Comparison of ENCODE assay signal across 8 cellular contexts in the genomic region with DNA sequence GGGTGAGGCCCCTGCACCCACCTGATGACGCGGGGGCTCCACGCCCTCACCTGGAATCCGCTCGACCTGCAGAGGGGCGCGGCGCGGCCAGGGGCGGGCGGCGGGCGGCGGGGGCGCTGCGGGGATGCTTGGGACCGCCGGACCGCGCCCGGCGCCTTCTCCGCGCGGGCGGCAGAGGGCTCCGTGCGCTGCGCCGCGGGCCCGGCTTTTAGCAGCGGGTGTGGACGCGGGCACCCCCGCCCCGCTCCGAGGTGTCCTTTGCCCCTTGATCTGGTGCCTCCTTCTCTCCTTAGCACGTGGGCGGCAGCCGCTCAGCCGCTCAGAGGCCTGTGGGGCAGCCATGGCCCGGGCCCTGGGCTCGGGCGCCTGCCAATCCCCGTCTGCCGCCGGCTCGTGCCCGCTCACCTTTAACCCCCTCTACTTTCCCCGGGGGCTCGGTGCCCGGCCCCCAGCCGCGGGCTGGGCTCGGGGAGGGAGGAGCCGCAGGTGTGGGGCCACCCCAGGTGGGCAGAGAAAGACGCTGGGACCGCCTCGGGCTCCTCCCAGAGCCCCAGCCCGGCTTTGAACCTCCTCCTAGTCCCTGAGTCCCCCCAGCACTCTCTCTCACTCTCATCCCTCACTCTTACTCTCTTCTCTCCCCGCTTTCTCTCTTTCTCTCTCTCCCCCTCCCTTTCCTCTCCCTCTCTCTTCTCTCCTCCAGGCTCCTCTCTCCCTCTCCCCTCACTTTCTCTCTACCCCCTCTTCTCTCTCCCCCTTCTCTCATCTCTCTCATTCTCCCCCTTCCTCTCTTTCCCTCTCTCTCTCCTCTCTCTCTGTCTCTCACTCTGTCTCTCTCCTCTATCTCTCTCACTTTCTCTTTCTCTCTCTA. TPM values are rescaled to one million over a fixed set of nuclear protein-coding genes. Genes with fewer than 3 reads are reported as not detected.
A peak's percentile ranks its signal among the peaks of the same experiment; 100 is the strongest.
DNase-seq lines count a peak whose midpoint lies in the region; ATAC-seq lines count a peak whose summit lies in the region.

No MANE protein-coding gene starts in this region.

- peak overlapping the region; percentile 36 to 79 (median 41) for H3K4me3 Mint-ChIP-seq in T-cell
- H3K4me3 Mint-ChIP-seq in naive thymus-derived CD8-positive, alpha-beta T cell = peak overlapping the region; percentile 46 to 82 (median 66)

- DNase-seq in NCI-H748 (lab: John Stamatoyannopoulos, UW; ENCODE audit: unreplicated experiment) (peak; percentile 68), NCI-H748 treated with DMSO at 0.1 percent for 48 hours (lab: John Stamatoyannopoulos, UW) (no peak), T-cell (peak in 14 of 34 experiments; percentile 11 to 36 (median 24)), KBM-7 (no peak), posterior cingulate gyrus (no peak), inferior parietal cortex (ENCODE audit: extremely low spot score) (no peak)
- DNase-seq in effector CD8-positive, alpha-beta T cell (lab: John Stamatoyannopoulos, UW) = peak; percentile 6
- DNase-seq in naive thymus-derived CD8-positive, alpha-beta T cell = peak in 7 of 10 donors; percentile 16 to 41 (median 30)

- in situ Hi-C loops in KBM-7 (cut with MboI; ENCODE audit: low pct_unique_long_range_greater_than_20kb, low sequenced_read_pairs) = no loop called here

- POLR2A ChIA-PET in T-cell (lab: Charles Lee) = no interaction called here
- POLR2A ChIA-PET in naive thymus-derived CD8-positive, alpha-beta T cell (lab: Charles Lee) = interaction anchor here (0.7 kb wide), 1 partner anchor 42 kb away, joined by 7 read pairs; no protein-coding TSS in a partner anchor

- ATAC-seq in T-cell (replicated peaks in 1 of 4) = peak; percentile 79 to 90 (median 86)
- ATAC-seq in naive thymus-derived CD8-positive, alpha-beta T cell = peak; percentile 87 to 94

- peaks cover 0 to 20% (median 11%) of the 10 kb centered on the region in 3 donors for H3K4me1 Mint-ChIP-seq in T-cell
- H3K4me1 Mint-ChIP-seq in naive thymus-derived CD8-positive, alpha-beta T cell = peaks cover 11 to 20% (median 12%) of the 10 kb centered on the region in 4 donors

- H3K27me3 Mint-ChIP-seq in T-cell = peaks cover 50 to 62% of the 10 kb centered on the region in 2 donors
- H3K27me3 Mint-ChIP-seq in naive thymus-derived CD8-positive, alpha-beta T cell = peaks cover 23 to 74% (median 49%) of the 10 kb centered on the region in 5 donors

- H3K9me3 Mint-ChIP-seq in T-cell = no peaks in the 10 kb centered on the region
- H3K9me3 Mint-ChIP-seq in naive thymus-derived CD8-positive, alpha-beta T cell = peaks cover 0 to under 1% (median 0%) of the 10 kb centered on the region in 9 donors

- intact Hi-C loops in posterior cingulate gyrus (cut with DNase I) = no loop called here

- no peak overlapping the region for H3K27ac Mint-ChIP-seq in T-cell
- peak overlapping the region in 1 of 10 donors; percentile 66 for H3K27ac Mint-ChIP-seq in naive thymus-derived CD8-positive, alpha-beta T cell

- CTCF ChIA-PET in T-cell (lab: Charles Lee) = no interaction called here

- no peaks in the 10 kb centered on the region for H3K36me3 Mint-ChIP-seq in T-cell
- peaks cover 0 to 4% (median 0%) of the 10 kb centered on the region in 3 donors for H3K36me3 Mint-ChIP-seq in naive thymus-derived CD8-positive, alpha-beta T cell

RNA-seq across cellular contexts. Expression of gene VPS37D, which starts 19.7 kb away (rescaled TPM):
- total RNA-seq in T-cell = 1 to 10 TPM in 1 of 5 donors, under 1 TPM in 4; 0.36 to 1.1 (median 0.57) TPM
- 1 to 10 TPM in 1 of 2 experiments, under 1 TPM in 1; 0.63 to 1.0 TPM for total RNA-seq in naive thymus-derived CD8-positive, alpha-beta T cell
- polyA plus RNA-seq in naive thymus-derived CD8-positive, alpha-beta T cell = under 1 TPM in 2 of 3 donors, not detected in 1; 0.14 to 0.30 TPM

RNA-seq across cellular contexts. Expression of gene MLXIPL, which starts 23.6 kb away (rescaled TPM):
- total RNA-seq in T-cell = under 1 TPM in 3 of 5 donors, not detected in 2; 0.30 to 0.95 (median 0.58) TPM
- not detected for total RNA-seq in naive thymus-derived CD8-positive, alpha-beta T cell
- not detected for polyA plus RNA-seq in naive thymus-derived CD8-positive, alpha-beta T cell

RNA-seq across cellular contexts. Expression of gene DNAJC30, which starts 35.3 kb away (rescaled TPM):
- 10 to 100 TPM in 4 of 5 donors, 1 to 10 TPM in 1; 9.1 to 16.4 (median 14.7) TPM for total RNA-seq in T-cell
- total RNA-seq in naive thymus-derived CD8-positive, alpha-beta T cell = 10 to 100 TPM; 22.1 to 23.7 TPM
- polyA plus RNA-seq in naive thymus-derived CD8-positive, alpha-beta T cell = 10 to 100 TPM; 10.1 to 13.3 (median 11.9) TPM

RNA-seq across cellular contexts. Expression of gene BUD23, which starts 35.4 kb away (rescaled TPM):
- 10 to 100 TPM; 66.9 to 90.0 (median 71.2) TPM for total RNA-seq in T-cell
- total RNA-seq in naive thymus-derived CD8-positive, alpha-beta T cell = 10 to 100 TPM; 67.2 to 69.7 TPM
- 100 to 1,000 TPM; 123 to 139 (median 136) TPM for polyA plus RNA-seq in naive thymus-derived CD8-positive, alpha-beta T cell

Comparison
In these comparisons a context has a peak if more than half of its experiments do, and no peak if none do; other contexts are left out.
1. DNase-seq: peak in NCI-H748 (single experiment), effector CD8-positive, alpha-beta T cell (single experiment) and naive thymus-derived CD8-positive, alpha-beta T cell (7 of 10); none in NCI-H748 treated with DMSO at 0.1 percent for 48 hours (single experiment), KBM-7 (single experiment), posterior cingulate gyrus (0 of 10) and inferior parietal cortex (single experiment).